Comparison of ENCODE assay signal across 18 cellular contexts in genomic region chr9:130111805-130112204, GRCh38. TPM values are rescaled to one million over a fixed set of nuclear protein-coding genes. Genes with fewer than 3 reads are reported as not detected.
DNase-seq lines count a peak whose midpoint lies in the region; ATAC-seq, FAIRE-seq and TF ChIP-seq lines count a peak whose summit lies in the region.
"Had no signal": no experiment of that assay in that cellular context is flagged by ENCODE, and none has a peak within 500 bp of the region (broad histone marks: within the 10 kb centered on the region; RNA-seq: fewer than 3 reads in every experiment).

No MANE protein-coding gene starts in this region.

- no peak overlapping the region for H3K18ac ChIP-seq in mesendoderm (ENCODE audit: low read length)

- H3K27ac ChIP-seq in sigmoid colon (peak overlapping the region in 3 of 4 donors; percentile 88 to 90 (median 90)), HepG2 (ENCODE audit: extremely low read length, insufficient read depth, low read length) (no peak overlapping the region), mesendoderm (ENCODE audit: low read depth, low read length) (no peak overlapping the region)
- H3K27ac ChIP-seq: suprapubic skin had no signal

- no peak for ATAC-seq in HG03457 (IDR thresholded peaks at IDR 0.05; ENCODE audit: unreplicated experiment)
- ATAC-seq in HepG2, result no peak
- ATAC-seq: activated CD8-positive, alpha-beta T cell treated with anti-CD3 and anti-CD28 coated beads, Interleukin-2, amount 10 ng/mL, durations not matched to agents 7 days and 5 days had no signal

- H3K79me1 ChIP-seq in mesendoderm (ENCODE audit: low read length), result no peaks in the 10 kb centered on the region

- peak in 2 of 4 donors; percentile 70 to 90 for TF ChIP-seq EP300 in sigmoid colon (IDR thresholded peaks at IDR 0.05)
- TF ChIP-seq EP300 in HepG2 (IDR thresholded peaks at IDR 0.05; ENCODE audit: low read depth in 2 of 2, low read length in 2 of 2), result no peak
- TF ChIP-seq EP300 in HepG2 (CRISPR knock-in tag; IDR thresholded peaks at IDR 0.05; ENCODE audit: borderline replicate concordance), result no peak

- H3K79me2 ChIP-seq in HepG2 (ENCODE audit: insufficient read depth, low read length) (no peaks in the 10 kb centered on the region), mesendoderm (ENCODE audit: control insufficient read depth, insufficient read depth, low read length) (no peaks in the 10 kb centered on the region)

- TF ChIP-seq POLR2A in sigmoid colon (IDR thresholded peaks at IDR 0.05) (peak in 1 of 2 donors; percentile 24), HepG2 (IDR thresholded peaks at IDR 0.05; ENCODE audit: insufficient read depth in 1 of 2, low read depth in 2 of 2, low read length in 2 of 2) (no peak)

- no peaks in the 10 kb centered on the region for H3K27me3 Mint-ChIP-seq in activated CD4-positive, alpha-beta T cell treated with anti-CD3 and anti-CD28 coated beads, Interleukin-2, amount 10 ng/mL, durations not matched to agents 24 days and 14 days
- H3K27me3 Mint-ChIP-seq in activated CD4-positive, alpha-beta T cell treated with anti-CD3 and anti-CD28 coated beads, Interleukin-2, amount 10 ng/mL, durations not matched to agents 7 days and 5 days, result no peaks in the 10 kb centered on the region
- H3K27me3 Mint-ChIP-seq in immature natural killer cell (ENCODE audit: low read depth in 3 of 3), result peaks cover 0 to 4% (median 0%) of the 10 kb centered on the region in 3 donors

- TF ChIP-seq RAD21 in HepG2 (CRISPR knock-in tag; IDR thresholded peaks at IDR 0.05), result no peak

- intact Hi-C loops in activated CD4-positive, alpha-beta T cell treated with anti-CD3 and anti-CD28 coated beads, Interleukin-2, amount 10 ng/mL, durations not matched to agents 24 days and 14 days (cut with micrococcal nuclease), result no loop called here
- intact Hi-C loops in sigmoid colon (cut with DNase I), result loop anchor here (2.0 to 10.0 kb wide), 3 partner anchors 63 to 333 kb away; partner anchors contain the start of gene ASS1
- intact Hi-C loops in HepG2 (cut with micrococcal nuclease; ENCODE audit: unreplicated experiment), result no loop called here

- H3K4me2 ChIP-seq in HepG2 (ENCODE audit: low read depth, low read length) (no peak overlapping the region), mesendoderm (ENCODE audit: low read length) (no peak overlapping the region)

- no peak overlapping the region for H3K4ac ChIP-seq in mesendoderm (ENCODE audit: low read depth, low read length)

- H4K5ac ChIP-seq in mesendoderm (ENCODE audit: low read length), result no peak overlapping the region

- no peak overlapping the region for H3K56ac ChIP-seq in mesendoderm (ENCODE audit: low read length)

- no peak overlapping the region for H2BK5ac ChIP-seq in mesendoderm (ENCODE audit: low read length)

- no peak for FAIRE-seq in HepG2 (lab: Jason Lieb, UNC)

- POLR2A ChIA-PET in activated CD4-positive, alpha-beta T cell treated with anti-CD3 and anti-CD28 coated beads, Interleukin-2, amount 10 ng/mL, durations not matched to agents 7 days and 5 days (lab: Charles Lee), result no interaction called here
- POLR2A ChIA-PET in HepG2 (lab: Yijun Ruan, JAX), result no interaction called here

- H3K4me3 ChIP-seq in sigmoid colon, result peak overlapping the region in 1 of 4 donors; percentile 5
- no peak overlapping the region for H3K4me3 ChIP-seq in HepG2 (replicated peaks in 1 of 3; ENCODE audit: insufficient read depth in 1 of 3, low read depth in 2 of 3, low read length in 3 of 3)
- H3K4me3 ChIP-seq in mesendoderm (ENCODE audit: low read length), result no peak overlapping the region
- H3K4me3 ChIP-seq: suprapubic skin had no signal

- no peaks in the 10 kb centered on the region for H3K27me3 ChIP-seq in sigmoid colon
- H3K27me3 ChIP-seq in HepG2 (ENCODE audit: control insufficient read depth in 1 of 2, insufficient read depth in 2 of 2, low read length in 2 of 2), result no peaks in the 10 kb centered on the region
- no peaks in the 10 kb centered on the region for H3K27me3 ChIP-seq in mesendoderm (ENCODE audit: insufficient read depth, low read length, poor library complexity)
- H3K27me3 ChIP-seq: suprapubic skin had no signal

- no peak for TF ChIP-seq CTCF in sigmoid colon (IDR thresholded peaks at IDR 0.05)
- TF ChIP-seq CTCF in HepG2 (CRISPR knock-in tag; IDR thresholded peaks at IDR 0.05), result no peak

- H4K20me1 ChIP-seq in HepG2 (ENCODE audit: insufficient read depth, low read length), result peaks cover 3% of the 10 kb centered on the region; the same call in 1 of the 2 replicates

- 88 to 95% methylated on average over 16 of the region's 16 CpGs for WGBS in sigmoid colon, 2 donors
- WGBS in HepG2 (ENCODE audit: low lambda C conversion rate), result 96% methylated on average over 16 of the region's 16 CpGs
- WGBS in mesendoderm (ENCODE audit: extremely low coverage, insufficient coverage, low lambda C conversion rate), result no CpG with 5 or more reads among the region's 16 CpGs

- H2BK15ac ChIP-seq in mesendoderm (replicated peaks; ENCODE audit: low read depth), result no peak overlapping the region

- peaks cover 26% of the 10 kb centered on the region for H3K36me3 Mint-ChIP-seq in activated CD4-positive, alpha-beta T cell treated with anti-CD3 and anti-CD28 coated beads, Interleukin-2, amount 10 ng/mL, durations not matched to agents 24 days and 14 days (ENCODE audit: low read depth)
- peaks cover 22% of the 10 kb centered on the region for H3K36me3 Mint-ChIP-seq in activated CD4-positive, alpha-beta T cell treated with anti-CD3 and anti-CD28 coated beads, Interleukin-2, amount 10 ng/mL, durations not matched to agents 7 days and 5 days (ENCODE audit: low read depth)
- peaks cover 14 to 33% (median 23%) of the 10 kb centered on the region in 3 donors for H3K36me3 Mint-ChIP-seq in immature natural killer cell

- H3K4me1 Mint-ChIP-seq in activated CD4-positive, alpha-beta T cell treated with anti-CD3 and anti-CD28 coated beads, Interleukin-2, amount 10 ng/mL, durations not matched to agents 24 days and 14 days, result peaks cover 27% of the 10 kb centered on the region
- H3K4me1 Mint-ChIP-seq in activated CD4-positive, alpha-beta T cell treated with anti-CD3 and anti-CD28 coated beads, Interleukin-2, amount 10 ng/mL, durations not matched to agents 7 days and 5 days, result peaks cover 25% of the 10 kb centered on the region
- H3K4me1 Mint-ChIP-seq in immature natural killer cell, result peaks cover 54 to 57% of the 10 kb centered on the region in 2 donors

- H3K9ac ChIP-seq in HepG2 (ENCODE audit: insufficient read depth, low read depth, low read length) (no peak overlapping the region), mesendoderm (ENCODE audit: low read length) (no peak overlapping the region)

- no peak overlapping the region for H4K8ac ChIP-seq in mesendoderm (ENCODE audit: low read depth, low read length)

- no peaks in the 10 kb centered on the region for H3K9me3 Mint-ChIP-seq in activated CD4-positive, alpha-beta T cell treated with anti-CD3 and anti-CD28 coated beads, Interleukin-2, amount 10 ng/mL, durations not matched to agents 24 days and 14 days
- H3K9me3 Mint-ChIP-seq in activated CD4-positive, alpha-beta T cell treated with anti-CD3 and anti-CD28 coated beads, Interleukin-2, amount 10 ng/mL, durations not matched to agents 7 days and 5 days, result no peaks in the 10 kb centered on the region
- H3K9me3 Mint-ChIP-seq in immature natural killer cell, result no peaks in the 10 kb centered on the region

- no peak overlapping the region for H3K23ac ChIP-seq in mesendoderm (ENCODE audit: low read length)

- CTCF ChIA-PET in activated CD4-positive, alpha-beta T cell treated with anti-CD3 and anti-CD28 coated beads, Interleukin-2, amount 10 ng/mL, durations not matched to agents 7 days and 5 days (lab: Charles Lee), result interaction anchor here (0.9 to 2.3 kb wide), 4 partner anchors 9 to 374 kb away, joined by 3 to 7 read pairs (median 4); no protein-coding TSS in a partner anchor
- CTCF ChIA-PET in HepG2 (lab: Yijun Ruan, JAX; ENCODE audit: low intra/inter-chr PET ratio, low total read pairs), result no interaction called here

- in situ Hi-C loops in HepG2 (cut with HindIII; ENCODE audit: extremely low pct_ligation_motif_present, low pct_unique_long_range_greater_than_20kb), result loop anchor here (5.0 to 10.0 kb wide), 2 partner anchors 125 to 233 kb away; no protein-coding TSS in a partner anchor

- peaks cover 0 to 10% (median 0%) of the 10 kb centered on the region in 4 donors for H3K36me3 ChIP-seq in sigmoid colon
- peaks cover 22 to 51% of the 10 kb centered on the region in 2 experiments for H3K36me3 ChIP-seq in HepG2 (replicated peaks in 1 of 2; ENCODE audit: control insufficient read depth in 1 of 2, insufficient read depth in 2 of 2, low read length in 2 of 2)
- H3K36me3 ChIP-seq in mesendoderm (ENCODE audit: control insufficient read depth, insufficient read depth, low read length), result peaks cover 3% of the 10 kb centered on the region

- H2AK5ac ChIP-seq in mesendoderm (ENCODE audit: low read length), result no peak overlapping the region

- no peak overlapping the region for H3K4me3 Mint-ChIP-seq in activated CD4-positive, alpha-beta T cell treated with anti-CD3 and anti-CD28 coated beads, Interleukin-2, amount 10 ng/mL, durations not matched to agents 24 days and 14 days
- H3K4me3 Mint-ChIP-seq in activated CD4-positive, alpha-beta T cell treated with anti-CD3 and anti-CD28 coated beads, Interleukin-2, amount 10 ng/mL, durations not matched to agents 7 days and 5 days, result no peak overlapping the region
- H3K4me3 Mint-ChIP-seq in immature natural killer cell, result peak overlapping the region in 4 of 5 donors; percentile 41 to 60 (median 50)
- H3K4me3 Mint-ChIP-seq: activated CD8-positive, alpha-beta T cell treated with anti-CD3 and anti-CD28 coated beads, Interleukin-2, amount 10 ng/mL, durations not matched to agents 7 days and 5 days had no signal

- DNase-seq in activated CD4-positive, alpha-beta T cell treated with anti-CD3 and anti-CD28 coated beads, Interleukin-2, amount 10 ng/mL, durations not matched to agents 24 days and 14 days, result no peak
- DNase-seq in activated CD4-positive, alpha-beta T cell treated with anti-CD3 and anti-CD28 coated beads, Interleukin-2, amount 10 ng/mL, durations not matched to agents 7 days and 5 days, result no peak
- DNase-seq in NCI-H187 (lab: John Stamatoyannopoulos, UW), result peak; percentile 60 to 69
- no peak for DNase-seq in immature natural killer cell
- DNase-seq in sigmoid colon, result peak; percentile 88
- DNase-seq in HepG2 (ENCODE audit: low spot score), result no peak
- DNase-seq in mesendoderm, result no peak
- DNase-seq: activated CD8-positive, alpha-beta T cell treated with anti-CD3 and anti-CD28 coated beads, Interleukin-2, amount 10 ng/mL, durations not matched to agents 7 days and 5 days; activated gamma-delta T cell; EL; hippocampal formation; kidney glomerular epithelial cell; NCI-H2029 treated with DMSO at 0.1 percent for 48 hours; occipital lobe; RPMI8226; stimulated activated CD4-positive, alpha-beta T cell treated with anti-CD3 and anti-CD28 coated beads, Interleukin-4, amount 100 ng/mL, for 1 hour had no signal

- BruUV-seq in HepG2 (replicated peaks; lab: Mats Ljungman, UMichigan), result no TSS peak

- H3K9me3 ChIP-seq in sigmoid colon (no peaks in the 10 kb centered on the region), HepG2 (ENCODE audit: low read length) (no peaks in the 10 kb centered on the region)
- H3K9me3 ChIP-seq: suprapubic skin had no signal

- H3K27ac Mint-ChIP-seq in activated CD4-positive, alpha-beta T cell treated with anti-CD3 and anti-CD28 coated beads, Interleukin-2, amount 10 ng/mL, durations not matched to agents 24 days and 14 days, result peak overlapping the region; percentile 57
- H3K27ac Mint-ChIP-seq in activated CD4-positive, alpha-beta T cell treated with anti-CD3 and anti-CD28 coated beads, Interleukin-2, amount 10 ng/mL, durations not matched to agents 7 days and 5 days, result no peak overlapping the region
- H3K27ac Mint-ChIP-seq in immature natural killer cell, result peak overlapping the region; percentile 76 to 92 (median 83)
- H3K27ac Mint-ChIP-seq: activated CD8-positive, alpha-beta T cell treated with anti-CD3 and anti-CD28 coated beads, Interleukin-2, amount 10 ng/mL, durations not matched to agents 7 days and 5 days had no signal

- H2BK120ac ChIP-seq in mesendoderm (ENCODE audit: low read depth, low read length), result no peak overlapping the region

- no peak overlapping the region for H2AFZ ChIP-seq in HepG2 (ENCODE audit: low read length)

- peaks cover 0 to 84% (median 63%) of the 10 kb centered on the region in 4 donors for H3K4me1 ChIP-seq in sigmoid colon
- H3K4me1 ChIP-seq in HepG2 (ENCODE audit: insufficient read depth, low read length), result no peaks in the 10 kb centered on the region
- H3K4me1 ChIP-seq in mesendoderm (ENCODE audit: control insufficient read depth, low read depth, low read length), result no peaks in the 10 kb centered on the region

RNA-seq across cellular contexts. Expression of gene GPR107, which starts 58.1 kb away (rescaled TPM):
- total RNA-seq in activated CD4-positive, alpha-beta T cell treated with anti-CD3 and anti-CD28 coated beads, Interleukin-2, amount 10 ng/mL, durations not matched to agents 24 days and 14 days, result 19.2 and 23.6 TPM in 2 replicates
- total RNA-seq in activated CD4-positive, alpha-beta T cell treated with anti-CD3 and anti-CD28 coated beads, Interleukin-2, amount 10 ng/mL, durations not matched to agents 7 days and 5 days, result 10 to 100 TPM; 21.7 to 22.1 TPM
- polyA plus RNA-seq in immature natural killer cell (1 to 10 TPM; 3.4 to 9.5 (median 5.9) TPM), sigmoid colon (10 to 100 TPM in 1 of 3 donors, 1 to 10 TPM in 2; 3.6 to 34.1 (median 3.7) TPM), HepG2 (2011; rRNA removed) (24.2 and 24.4 TPM in 2 replicates)
- total RNA-seq in sigmoid colon (10 to 100 TPM; 18.9 to 27.7 (median 21.6) TPM), HepG2 (2016; rRNA removed; fragmentation: Illumina TruSeq; extraction: Trizol) (18.7 and 22.5 TPM in 2 replicates)
- total RNA-seq in HepG2 (2016; cell fraction: cytosol; rRNA removed; fragmentation: Illumina TruSeq; extraction: Trizol; ENCODE audit: low read depth), result 3.7 and 4.3 TPM in 2 replicates
- total RNA-seq in HepG2 (2016; cell fraction: insoluble cytoplasmic fraction; rRNA removed; fragmentation: Illumina TruSeq; extraction: Trizol), result 13.9 and 21.4 TPM in 2 replicates
- total RNA-seq in HepG2 (2016; cell fraction: membrane; rRNA removed; fragmentation: Illumina TruSeq; extraction: Trizol), result 7.6 and 8.3 TPM in 2 replicates
- total RNA-seq in HepG2 (2016; cell fraction: nucleus; rRNA removed; fragmentation: Illumina TruSeq; extraction: Trizol), result 27.8 and 32.6 TPM in 2 replicates
- 13.5 and 19.9 TPM in 2 replicates for polyA plus RNA-seq in HepG2 (2011; cell fraction: cytosol; rRNA removed)
- 19.8 and 22.3 TPM in 2 replicates for polyA plus RNA-seq in HepG2 (2011; cell fraction: nucleus; rRNA removed)
- polyA plus RNA-seq in HepG2 (2012), result 25.9 and 26.8 TPM in 2 replicates
- polyA plus RNA-seq in HepG2 (2016; cell fraction: cytosol; fragmentation: Illumina TruSeq; extraction: Trizol; ENCODE audit: low read depth), result 2.1 TPM in 2 replicates
- polyA plus RNA-seq in HepG2 (2016; cell fraction: insoluble cytoplasmic fraction; fragmentation: Illumina TruSeq; extraction: Trizol; ENCODE audit: low read depth), result 11.1 and 11.5 TPM in 2 replicates
- polyA plus RNA-seq in HepG2 (2016; cell fraction: membrane; fragmentation: Illumina TruSeq; extraction: Trizol; ENCODE audit: low read depth), result 3.9 and 4.5 TPM in 2 replicates
- 35.6 and 37.5 TPM in 2 replicates for polyA plus RNA-seq in HepG2 (2016; cell fraction: nucleus; fragmentation: Illumina TruSeq; extraction: Trizol; ENCODE audit: insufficient read depth, low read depth)
- polyA minus RNA-seq in HepG2 (2011; rRNA and poly(A)+ RNA removed; ENCODE audit: low replicate concordance), result 51.2 and 118 TPM in 2 replicates
- polyA minus RNA-seq in HepG2 (2011; cell fraction: cytosol; rRNA and poly(A)+ RNA removed), result 19.5 and 24.0 TPM in 2 replicates
- 24.8 and 26.1 TPM in 2 replicates for polyA minus RNA-seq in HepG2 (2011; cell fraction: nucleus; rRNA and poly(A)+ RNA removed)
- 16.4 TPM for polyA plus RNA-seq in mesendoderm (2013, experiment 1 of 2)
- 16.2 TPM for polyA plus RNA-seq in mesendoderm (2013, experiment 2 of 2)

Comparison
In these comparisons a context has a peak if more than half of its experiments do, and no peak if none do; other contexts are left out.
1. DNase-seq: peak in NCI-H187 (2 of 2) and sigmoid colon (single experiment); none in activated CD4-positive, alpha-beta T cell treated with anti-CD3 and anti-CD28 coated beads, Interleukin-2, amount 10 ng/mL, durations not matched to agents 24 days and 14 days (single experiment), activated CD4-positive, alpha-beta T cell treated with anti-CD3 and anti-CD28 coated beads, Interleukin-2, amount 10 ng/mL, durations not matched to agents 7 days and 5 days (single experiment), immature natural killer cell (0 of 3), HepG2 (single experiment) and mesendoderm (single experiment).
2. H3K4me3 Mint-ChIP-seq: peak in immature natural killer cell (4 of 5); none in activated CD4-positive, alpha-beta T cell treated with anti-CD3 and anti-CD28 coated beads, Interleukin-2, amount 10 ng/mL, durations not matched to agents 24 days and 14 days (single experiment) and activated CD4-positive, alpha-beta T cell treated with anti-CD3 and anti-CD28 coated beads, Interleukin-2, amount 10 ng/mL, durations not matched to agents 7 days and 5 days (single experiment).
3. H3K27ac ChIP-seq: peak in sigmoid colon (3 of 4); none in HepG2 (single experiment) and mesendoderm (single experiment).